In the genomic region with DNA sequence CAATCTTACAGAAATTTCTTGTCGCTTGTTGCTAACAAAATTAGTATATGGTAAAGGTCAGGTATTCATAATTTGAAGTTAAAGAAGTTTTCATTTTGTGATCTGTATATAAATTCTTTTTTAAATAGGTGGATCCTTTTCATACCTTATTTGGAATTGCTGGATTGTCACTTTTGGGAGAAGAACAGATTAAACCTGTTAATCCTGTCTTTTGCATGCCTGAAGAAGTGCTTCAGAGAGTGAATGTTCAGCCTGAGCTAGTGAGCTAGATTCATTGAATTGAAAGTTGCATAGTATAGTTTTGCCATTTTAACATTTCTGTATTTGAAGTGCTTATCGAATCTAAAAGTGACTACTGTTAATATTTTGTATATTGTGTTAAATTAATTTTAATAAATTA, we compare ENCODE assay signal across 35 cellular contexts. TPM values are rescaled to one million over a fixed set of nuclear protein-coding genes. Genes with fewer than 3 reads are reported as not detected.
"Had no signal": no experiment of that assay in that cellular context is flagged by ENCODE, and none has a peak within 500 bp of the region (broad histone marks: within the 10 kb centered on the region; RNA-seq: fewer than 3 reads in every experiment).

No MANE protein-coding gene starts in this region.

- H3K4me3 Mint-ChIP-seq: activated CD4-positive, alpha-beta memory T cell treated with anti-CD3 and anti-CD28 coated beads, Interleukin-2, amount 10 ng/mL, durations not matched to agents 7 days and 5 days; activated CD4-positive, alpha-beta T cell treated with anti-CD3 and anti-CD28 coated beads, Interleukin-2, amount 10 ng/mL, durations not matched to agents 7 days and 5 days; activated naive CD4-positive, alpha-beta T cell treated with anti-CD3 and anti-CD28 coated beads, Interleukin-2, amount 10 ng/mL, durations not matched to agents 7 days and 5 days; activated T-helper 1 cell treated with anti-CD3 and anti-CD28 coated beads, Interleukin-12 subunit alpha, Interleukin-12 subunit beta, Interleukin-2, Interleukin-4 antibody, amounts not matched to agents 30 ng/mL and 10 ng/mL and 1 ng/mL, durations not matched to agents 14 hours and 24 hours and 36 hours; mesothelial cell of epicardium; naive B cell; stimulated activated memory B cell treated with anti-CD40 and anti-IgM and Interleukin-4, amounts not matched to agents 10 μg/mL and 1 μg/mL and 100 μg/mL, for 72 hours; T-helper 1 cell treated with Interleukin-12 subunit alpha and Interleukin-12 subunit beta and Interleukin-4 antibody, amounts not matched to agents 30 μg/mL and 1 μg/mL, for 36 hours had no signal

- H3K27ac Mint-ChIP-seq: activated CD4-positive, alpha-beta memory T cell treated with anti-CD3 and anti-CD28 coated beads, Interleukin-2, amount 10 ng/mL, durations not matched to agents 7 days and 5 days; activated CD4-positive, alpha-beta T cell treated with anti-CD3 and anti-CD28 coated beads, Interleukin-2, amount 10 ng/mL, durations not matched to agents 7 days and 5 days; activated naive CD4-positive, alpha-beta T cell treated with anti-CD3 and anti-CD28 coated beads, Interleukin-2, amount 10 ng/mL, durations not matched to agents 7 days and 5 days; activated T-helper 1 cell treated with anti-CD3 and anti-CD28 coated beads, Interleukin-12 subunit alpha, Interleukin-12 subunit beta, Interleukin-2, Interleukin-4 antibody, amounts not matched to agents 30 ng/mL and 10 ng/mL and 1 ng/mL, durations not matched to agents 14 hours and 24 hours and 36 hours; stimulated activated memory B cell treated with anti-CD40 and anti-IgM and Interleukin-4, amounts not matched to agents 10 μg/mL and 1 μg/mL and 100 μg/mL, for 72 hours; T-helper 1 cell treated with Interleukin-12 subunit alpha and Interleukin-12 subunit beta and Interleukin-4 antibody, amounts not matched to agents 30 μg/mL and 1 μg/mL, for 36 hours had no signal

- ATAC-seq: body of pancreas; gastrocnemius medialis; left colon; psoas muscle; stimulated activated memory B cell treated with anti-CD40 and anti-IgM and Interleukin-4, amounts not matched to agents 10 μg/mL and 1 μg/mL and 100 μg/mL, for 72 hours had no signal

- H3K27ac ChIP-seq: adrenal gland, body of pancreas, colonic mucosa, gastrocnemius medialis, hepatocyte, parathyroid adenoma, psoas muscle, suprapubic skin, tibial artery had no signal

- H3K4me2 ChIP-seq: hepatocyte, smooth muscle cell had no signal

- H3K4me3 ChIP-seq: adrenal gland, body of pancreas, colonic mucosa, gastrocnemius medialis, hepatocyte, psoas muscle, smooth muscle cell, suprapubic skin, tibial artery had no signal

- H3K9me3 ChIP-seq: adrenal gland, body of pancreas, colonic mucosa, gastrocnemius medialis, psoas muscle, suprapubic skin, tibial artery had no signal

- H3K27me3 Mint-ChIP-seq: activated CD4-positive, alpha-beta memory T cell treated with anti-CD3 and anti-CD28 coated beads, Interleukin-2, amount 10 ng/mL, durations not matched to agents 7 days and 5 days; activated CD4-positive, alpha-beta T cell treated with anti-CD3 and anti-CD28 coated beads, Interleukin-2, amount 10 ng/mL, durations not matched to agents 7 days and 5 days; activated naive CD4-positive, alpha-beta T cell treated with anti-CD3 and anti-CD28 coated beads, Interleukin-2, amount 10 ng/mL, durations not matched to agents 7 days and 5 days; naive B cell; stimulated activated memory B cell treated with anti-CD40 and anti-IgM and Interleukin-4, amounts not matched to agents 10 μg/mL and 1 μg/mL and 100 μg/mL, for 72 hours had no signal

- FAIRE-seq: endometrium, keratinocyte had no signal

- H3K27me3 ChIP-seq: adrenal gland, body of pancreas, colonic mucosa, gastrocnemius medialis, hepatocyte, suprapubic skin, tibial artery had no signal

- H2AFZ ChIP-seq: hepatocyte, parathyroid adenoma had no signal

- H3K79me2 ChIP-seq: parathyroid adenoma had no signal

- H3K9me3 Mint-ChIP-seq: activated CD4-positive, alpha-beta memory T cell treated with anti-CD3 and anti-CD28 coated beads, Interleukin-2, amount 10 ng/mL, durations not matched to agents 7 days and 5 days; activated CD4-positive, alpha-beta T cell treated with anti-CD3 and anti-CD28 coated beads, Interleukin-2, amount 10 ng/mL, durations not matched to agents 7 days and 5 days; activated naive CD4-positive, alpha-beta T cell treated with anti-CD3 and anti-CD28 coated beads, Interleukin-2, amount 10 ng/mL, durations not matched to agents 7 days and 5 days; activated T-helper 1 cell treated with anti-CD3 and anti-CD28 coated beads, Interleukin-12 subunit alpha, Interleukin-12 subunit beta, Interleukin-2, Interleukin-4 antibody, amounts not matched to agents 30 ng/mL and 10 ng/mL and 1 ng/mL, durations not matched to agents 14 hours and 24 hours and 36 hours; mesothelial cell of epicardium; naive B cell; neural crest cell; stimulated activated memory B cell treated with anti-CD40 and anti-IgM and Interleukin-4, amounts not matched to agents 10 μg/mL and 1 μg/mL and 100 μg/mL, for 72 hours; T-helper 1 cell treated with Interleukin-12 subunit alpha and Interleukin-12 subunit beta and Interleukin-4 antibody, amounts not matched to agents 30 μg/mL and 1 μg/mL, for 36 hours had no signal

- DNase-seq: activated CD4-positive, alpha-beta memory T cell treated with anti-CD3 and anti-CD28 coated beads, Interleukin-2, amount 10 ng/mL, durations not matched to agents 7 days and 5 days; activated CD4-positive, alpha-beta T cell treated with anti-CD3 and anti-CD28 coated beads for 1 hour; activated CD4-positive, alpha-beta T cell treated with anti-CD3 and anti-CD28 coated beads, Interleukin-2, amount 10 ng/mL, durations not matched to agents 7 days and 5 days; activated effector memory CD4-positive, alpha-beta T cell treated with anti-CD3 and anti-CD28 coated beads, Interleukin-2, amount 50 U/mL, for 16 hours; activated naive CD4-positive, alpha-beta T cell treated with anti-CD3 and anti-CD28 coated beads, Interleukin-2, amount 10 ng/mL, durations not matched to agents 7 days and 5 days; adrenal gland; aorta; body of pancreas; cerebellar nuclear complex; colonic mucosa; effector CD8-positive, alpha-beta T cell; gastrocnemius medialis; glutamatergic neuron; left colon; naive B cell; occipital lobe; psoas muscle; stimulated activated CD4-positive, alpha-beta T cell treated with anti-CD3 and anti-CD28 coated beads, Interleukin-1b, Interleukin-23, amount 100 ng/mL, for 48 hours; stimulated activated CD4-positive, alpha-beta T cell treated with anti-CD3 and anti-CD28 coated beads, Interleukin-4, amount 100 ng/mL, for 4 hours; stimulated activated CD8-positive, alpha-beta memory T cell treated with anti-CD3 and anti-CD28 coated beads, Interleukin-4, amount 100 ng/mL, for 48 hours; SW 1271; T1000; tibial artery had no signal

- H3K9ac ChIP-seq: parathyroid adenoma had no signal

- H3K4me1 ChIP-seq: colonic mucosa, parathyroid adenoma had no signal

RNA-seq across cellular contexts. Expression of a gene that starts 2.3 kb away (rescaled TPM):
- total RNA-seq: body of pancreas, smooth muscle cell had no signal
- polyA plus RNA-seq: liver, smooth muscle cell had no signal
